ENCODE assay signal across 8 cellular contexts in the genomic region with DNA sequence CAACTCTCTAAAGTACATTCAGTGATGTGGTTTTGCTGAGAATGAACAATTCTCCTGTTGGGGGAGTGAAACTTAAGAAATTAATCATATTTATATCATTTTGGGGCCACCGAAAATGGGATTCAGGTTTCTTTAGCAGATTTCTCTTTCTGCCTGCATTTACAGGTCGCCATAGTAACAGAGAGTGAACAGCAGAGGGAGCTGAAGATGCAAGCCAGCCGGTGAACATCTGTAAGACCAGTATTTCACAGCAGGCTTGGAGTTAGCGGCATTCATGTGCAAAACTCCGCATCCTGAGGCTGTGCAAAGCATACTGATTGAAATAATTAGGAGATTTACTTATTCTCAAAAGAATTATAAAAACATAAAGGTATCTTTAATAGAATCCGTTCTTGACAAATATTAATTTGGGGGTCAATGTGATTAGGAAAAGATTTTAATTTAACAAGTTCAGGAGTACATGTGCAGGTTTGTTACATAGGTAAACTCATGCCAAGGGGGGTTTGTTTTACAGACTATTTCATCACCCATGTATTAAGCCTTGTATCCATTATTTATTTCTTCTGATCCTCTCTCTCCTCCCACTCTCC. TPM values are rescaled to one million over a fixed set of nuclear protein-coding genes. Genes with fewer than 3 reads are reported as not detected.
A peak's percentile ranks its signal among the peaks of the same experiment; 100 is the strongest.
DNase-seq lines count a peak whose midpoint lies in the region; ATAC-seq lines count a peak whose summit lies in the region.

No MANE protein-coding gene starts in this region.

- no peaks in the 10 kb centered on the region for H3K9me2 ChIP-seq in GM23248 (ENCODE audit: insufficient read depth)
- H3K9me2 ChIP-seq in Karpas-422 (replicated peaks; ENCODE audit: insufficient read depth, low read length), result no peaks in the 10 kb centered on the region

- no peak overlapping the region for H2AFZ ChIP-seq in GM23248
- H2AFZ ChIP-seq in Karpas-422 (ENCODE audit: low read length), result no peak overlapping the region

- H3K27me3 ChIP-seq in GM23248 (replicated peaks; ENCODE audit: insufficient read depth), result no peaks in the 10 kb centered on the region
- H3K27me3 ChIP-seq in Karpas-422 (ENCODE audit: low read length), result no peaks in the 10 kb centered on the region

- ATAC-seq in Right ventricle myocardium superior (ENCODE audit: poor library complexity), result peak; percentile 88

- H4K20me1 ChIP-seq in GM23248 (ENCODE audit: insufficient read depth) (no peaks in the 10 kb centered on the region), Karpas-422 (ENCODE audit: insufficient read depth, low read depth, low read length) (no peaks in the 10 kb centered on the region)

- H3F3A ChIP-seq in GM23248 (ENCODE audit: insufficient read depth), result no peaks in the 10 kb centered on the region

- H3K9me3 ChIP-seq in GM23248 (ENCODE audit: low read depth) (no peaks in the 10 kb centered on the region), Karpas-422 (ENCODE audit: low read length) (no peaks in the 10 kb centered on the region)

- WGBS in GM23248 (ENCODE audit: low coverage in 1 of 2, low lambda C conversion rate in 2 of 2, missing lambda C conversion rate in 2 of 2), 2 experiments, result 19% methylated on average over 6 of the region's 6 CpGs

- H3K4me1 ChIP-seq in GM23248 (ENCODE audit: insufficient read depth) (no peaks in the 10 kb centered on the region), Karpas-422 (ENCODE audit: low read length) (no peaks in the 10 kb centered on the region)

- H3K27ac ChIP-seq in GM23248 (no peak overlapping the region), Karpas-422 (ENCODE audit: low read length) (no peak overlapping the region)

- peak; percentile 69 for DNase-seq in GM03348 (ENCODE audit: low spot score)
- peak; percentile 84 for DNase-seq in GM23248
- peak; percentile 81 for DNase-seq in Karpas-422
- DNase-seq in SIG-M5 treated with dmso at 0.1 percent for 504 hours (lab: John Stamatoyannopoulos, UW; ENCODE audit: unreplicated experiment), result peak; percentile 68
- peak; percentile 58 for DNase-seq in activated naive CD4-positive, alpha-beta T cell treated with anti-CD3 and anti-CD28 coated beads, Interleukin-2, amount 50 U/mL, for 16 hours
- DNase-seq in Right ventricle myocardium superior, result no peak
- peak; percentile 29 for DNase-seq in pulmonary artery endothelial cell (ENCODE audit: low read depth, low spot score)
- DNase-seq in OCI-M2 (lab: John Stamatoyannopoulos, UW; ENCODE audit: unreplicated experiment), result no peak

- H3K9ac ChIP-seq in GM23248 (no peak overlapping the region), Karpas-422 (ENCODE audit: low read length) (no peak overlapping the region)

- H3K4me3 ChIP-seq in GM23248 (no peak overlapping the region), Karpas-422 (ENCODE audit: low read length) (no peak overlapping the region)

- H3K79me2 ChIP-seq in GM23248 (ENCODE audit: insufficient read depth), result no peaks in the 10 kb centered on the region
- H3K79me2 ChIP-seq in Karpas-422 (ENCODE audit: low read length), result no peaks in the 10 kb centered on the region

- in situ Hi-C loops in GM23248 (cut with MboI), result loop anchor here (10.0 kb wide), 1 partner anchor 143 kb away; no protein-coding TSS in a partner anchor

- H3K36me3 ChIP-seq in GM23248 (ENCODE audit: low read depth) (no peaks in the 10 kb centered on the region), Karpas-422 (ENCODE audit: insufficient read depth, low read length) (no peaks in the 10 kb centered on the region)

- H3K4me2 ChIP-seq in GM23248 (ENCODE audit: unreplicated experiment) (no peak overlapping the region), Karpas-422 (ENCODE audit: low read depth, low read length, poor library complexity, severe bottlenecking) (no peak overlapping the region)

- intact Hi-C loops in Right ventricle myocardium superior (cut with DNase I), result no loop called here

RNA-seq across cellular contexts. Expression of a gene that starts 17.9 kb away (rescaled TPM):
- 11.2 and 24.5 TPM in 2 replicates for total RNA-seq in GM23248 (2014; rRNA removed; shearing (Covaris generic))
- 11.3 and 12.3 TPM in 2 replicates for polyA plus RNA-seq in GM23248 (2016; fragmentation: Nextera tagmentation; extraction: Ambion mirVana)
- 30.5 and 52.1 TPM in 2 replicates for total RNA-seq in Karpas-422 (2014; rRNA removed; shearing (Covaris generic); ENCODE audit: low replicate concordance)
- total RNA-seq in Right ventricle myocardium superior (19.5 TPM), pulmonary artery endothelial cell (19.0 and 20.2 TPM in 2 replicates)

Comparison
In these comparisons a context has a peak if more than half of its experiments do, and no peak if none do; other contexts are left out.
1. DNase-seq: peak in GM03348 (single experiment), GM23248 (single experiment), Karpas-422 (single experiment), SIG-M5 treated with dmso at 0.1 percent for 504 hours (single experiment), activated naive CD4-positive, alpha-beta T cell treated with anti-CD3 and anti-CD28 coated beads, Interleukin-2, amount 50 U/mL, for 16 hours (single experiment) and pulmonary artery endothelial cell (single experiment); none in Right ventricle myocardium superior (single experiment) and OCI-M2 (single experiment).